In genomic region chr2:112726487-112727190, GRCh38 we compare ENCODE assay signal across 8 cellular contexts. TPM values are rescaled to one million over a fixed set of nuclear protein-coding genes. Genes with fewer than 3 reads are reported as not detected.
DNase-seq lines count a peak whose midpoint lies in the region; ATAC-seq, FAIRE-seq and TF ChIP-seq lines count a peak whose summit lies in the region.

No MANE protein-coding gene starts in this region.

- no peaks in the 10 kb centered on the region for H3K9me3 Mint-ChIP-seq in type B pancreatic cell

- peak; percentile 84 for DNase-seq in GM10266 (ENCODE audit: extremely low spot score)
- peak; percentile 97 for DNase-seq in NB4 (ENCODE audit: low read depth)
- peak; percentile 89 for DNase-seq in SK-MEL-5 (ENCODE audit: low read depth, low spot score)
- peak; percentile 86 for DNase-seq in activated gamma-delta T cell treated with Interleukin-2 at 50 U/mL for 16 hours
- DNase-seq in globus pallidus (ENCODE audit: low spot score), result peak; percentile 87
- peak; percentile 73 to 96 (median 90) for DNase-seq in pancreas
- peak; percentile 91 for DNase-seq in type B pancreatic cell (ENCODE audit: extremely low spot score, unreplicated experiment)

- no peaks in the 10 kb centered on the region for H3K9me3 ChIP-seq in pancreas

- no peaks in the 10 kb centered on the region for H3K4me1 ChIP-seq in pancreas

- TF ChIP-seq CTCF in GM10266 (IDR thresholded peaks at IDR 0.05; ENCODE audit: control insufficient read depth, insufficient read depth, low read depth, missing control alignments) (peak; percentile 97), NB4 (IDR thresholded peaks at IDR 0.05; ENCODE audit: low read depth, low read length) (peak; percentile 98), pancreas (IDR thresholded peaks at IDR 0.05) (peak; percentile 89 to 98 (median 94)), type B pancreatic cell (conservative IDR thresholded peaks at IDR 0.05) (peak; percentile 98)

- H3K27me3 Mint-ChIP-seq in type B pancreatic cell, result peaks cover 12% of the 10 kb centered on the region

- no peak overlapping the region for H3K4me3 Mint-ChIP-seq in type B pancreatic cell

- FAIRE-seq in pancreas (lab: Jason Lieb, UNC), result no peak

- H3K36me3 Mint-ChIP-seq in type B pancreatic cell, result no peaks in the 10 kb centered on the region

- ATAC-seq in HG02571 (IDR thresholded peaks at IDR 0.05; ENCODE audit: unreplicated experiment) (peak; percentile 80), pancreas (peak; percentile 95 to 98 (median 96))

- 31 to 33% methylated on average over 19 of the region's 19 CpGs for WGBS in pancreas, 2 donors

- H3K27ac ChIP-seq in pancreas, result no peak overlapping the region

- H3K4me3 ChIP-seq in NB4 (ENCODE audit: low read depth, low read length) (no peak overlapping the region), pancreas (no peak overlapping the region)

- in situ Hi-C loops in SK-MEL-5 (cut with HindIII; ENCODE audit: low pct_unique_long_range_greater_than_20kb, low sequenced_read_pairs), result no loop called here

- H3K36me3 ChIP-seq in pancreas, result no peaks in the 10 kb centered on the region

- H3K4me1 Mint-ChIP-seq in type B pancreatic cell (ENCODE audit: unreplicated experiment), result peaks cover 4% of the 10 kb centered on the region

- TF ChIP-seq POLR2A in NB4 (IDR thresholded peaks at IDR 0.05; ENCODE audit: extremely low read depth, insufficient read length), result no peak

- H3K27ac Mint-ChIP-seq in type B pancreatic cell, result no peak overlapping the region

- no peaks in the 10 kb centered on the region for H3K27me3 ChIP-seq in pancreas

- intact Hi-C loops in pancreas (cut with DNase I), result loop anchor here in 2 of 3 donors (5.0 kb wide), 2 partner anchors 104 to 119 kb away; no protein-coding TSS in a partner anchor

RNA-seq across cellular contexts. Expression of gene NT5DC4, which starts 5.8 kb away (rescaled TPM):
- 0.13 TPM in 1 of 2 replicates, not detected in the other for total RNA-seq in SK-MEL-5 (2014; rRNA removed; shearing (Covaris generic))
- polyA plus RNA-seq in SK-MEL-5 (2015; cell fraction: cytosol; rRNA removed), result not detected in 2 replicates
- polyA plus RNA-seq in SK-MEL-5 (2015; cell fraction: nucleus; rRNA removed), result 1.3 TPM in 1 of 2 replicates, not detected in the other
- under 1 TPM in 1 of 6 donors, not detected in 5; 0.09 TPM for total RNA-seq in pancreas
- not detected for polyA plus RNA-seq in pancreas
- not detected in 2 replicates for total RNA-seq in type B pancreatic cell (ENCODE audit: low replicate concordance)

RNA-seq across cellular contexts. Expression of gene CKAP2L, which starts 37.8 kb away (rescaled TPM):
- 7.1 and 7.7 TPM in 2 replicates for total RNA-seq in SK-MEL-5 (2014; rRNA removed; shearing (Covaris generic))
- polyA plus RNA-seq in SK-MEL-5 (2015; cell fraction: cytosol; rRNA removed), result 7.9 and 14.9 TPM in 2 replicates
- polyA plus RNA-seq in SK-MEL-5 (2015; cell fraction: nucleus; rRNA removed), result 7.7 and 10.2 TPM in 2 replicates
- total RNA-seq in pancreas (under 1 TPM in 4 of 6 donors, not detected in 2; 0.06 to 0.64 (median 0.33) TPM), type B pancreatic cell (ENCODE audit: low replicate concordance) (9.7 and 25.4 TPM in 2 replicates)
- polyA plus RNA-seq in pancreas, result under 1 TPM; 0.04 to 0.05 TPM

RNA-seq across cellular contexts. Expression of gene IL1A, which starts 57.7 kb away (rescaled TPM):
- not detected in 2 replicates for total RNA-seq in SK-MEL-5 (2014; rRNA removed; shearing (Covaris generic))
- polyA plus RNA-seq in SK-MEL-5 (2015; cell fraction: cytosol; rRNA removed), result not detected in 2 replicates
- not detected in 2 replicates for polyA plus RNA-seq in SK-MEL-5 (2015; cell fraction: nucleus; rRNA removed)
- total RNA-seq in pancreas (under 1 TPM in 3 of 6 donors, not detected in 3; 0.08 to 0.18 (median 0.09) TPM), type B pancreatic cell (ENCODE audit: low replicate concordance) (0.60 and 1.6 TPM in 2 replicates)
- under 1 TPM in 1 of 2 donors, not detected in 1; 0.05 TPM for polyA plus RNA-seq in pancreas
